ENCODE assay signal across 1 cellular context in genomic region chr7:135644154-135644553, GRCh38.
TF ChIP-seq lines count a peak whose summit lies in the region.

No MANE protein-coding gene starts in this region.

TF ChIP-seq in HepG2, 621 proteins besides CTCF, POLR2A, EP300 and RAD21:
- 0 out of 2 replicates have a peak, but pooled peaks have one; percentile 30 for TF ChIP-seq ATF7 (IDR thresholded peaks at IDR 0.05)
- TF ChIP-seq ATF7 (CRISPR knock-in tag; IDR thresholded peaks at IDR 0.05), result no peak
- TF ChIP-seq CEBPB (IDR thresholded peaks at IDR 0.05; ENCODE audit: borderline replicate concordance, low read depth, low read length), result peak; percentile 58
- no peak for TF ChIP-seq EED (CRISPR knock-in tag; IDR thresholded peaks at IDR 0.05)
- TF ChIP-seq SRSF4 (IDR thresholded peaks at IDR 0.05; ENCODE audit: low read depth, low read length, poor library complexity, severe bottlenecking), result no peak
- no peak for TF ChIP-seq ZKSCAN8 (CRISPR knock-in tag; IDR thresholded peaks at IDR 0.05; ENCODE audit: borderline replicate concordance)
- no peak for TF ChIP-seq NCOA5 (CRISPR knock-in tag; IDR thresholded peaks at IDR 0.05)
- TF ChIP-seq MED13 (CRISPR knock-in tag; IDR thresholded peaks at IDR 0.05), result no peak
- no peak for TF ChIP-seq ZNF121 (CRISPR knock-in tag; IDR thresholded peaks at IDR 0.05)
- no peak for TF ChIP-seq GPBP1L1 (CRISPR knock-in tag; IDR thresholded peaks at IDR 0.05)
